In genomic region chr14:73058224-73058922, GRCh38 we compare ENCODE assay signal across 8 cellular contexts.
DNase-seq lines count a peak whose midpoint lies in the region; ATAC-seq and TF ChIP-seq lines count a peak whose summit lies in the region.

Gene RBM25 (plus strand): TSS chr14:73058534. CDS start chr14:73071642, 13,108 bp downstream.

- peaks cover 28% of the 10 kb centered on the region for H3K36me3 ChIP-seq in SK-N-MC (ENCODE audit: insufficient read depth, low read length)

- POLR2A ChIA-PET in GM10248 (lab: Yijun Ruan, JAX): interaction anchor here (0.5 to 2.3 kb wide), 10 partner anchors 9 to 610 kb away, joined by 3 to 9 read pairs (median 4); partner anchors contain the start of genes DPF3, PSEN1 and ZFYVE1

- peak; percentile 95 for ATAC-seq in HG02610 (IDR thresholded peaks at IDR 0.05; ENCODE audit: unreplicated experiment)

- no peak within 1 kb of the TSS for H3K27ac Mint-ChIP-seq in activated naive CD4-positive, alpha-beta T cell treated with anti-CD3 and anti-CD28 coated beads, Interleukin-2, amount 10 ng/mL, durations not matched to agents 7 days and 5 days

- H3K4me1 Mint-ChIP-seq in activated naive CD4-positive, alpha-beta T cell treated with anti-CD3 and anti-CD28 coated beads, Interleukin-2, amount 10 ng/mL, durations not matched to agents 7 days and 5 days: peaks cover 40% of the 10 kb centered on the region

- H3K9me3 ChIP-seq in SK-N-MC (ENCODE audit: low read depth, low read length): no peaks in the 10 kb centered on the region

- H3K36me3 Mint-ChIP-seq in activated naive CD4-positive, alpha-beta T cell treated with anti-CD3 and anti-CD28 coated beads, Interleukin-2, amount 10 ng/mL, durations not matched to agents 7 days and 5 days: peaks cover 14% of the 10 kb centered on the region

- H3K4me3 Mint-ChIP-seq in activated naive CD4-positive, alpha-beta T cell treated with anti-CD3 and anti-CD28 coated beads, Interleukin-2, amount 10 ng/mL, durations not matched to agents 7 days and 5 days: no peak within 1 kb of the TSS

- H3K9ac ChIP-seq in SK-N-MC (ENCODE audit: insufficient read length): peak within 1 kb of the TSS; percentile 98

- DNase-seq in GM10248 (ENCODE audit: extremely low spot score) (peak; percentile 96), NCI-H1048 (lab: John Stamatoyannopoulos, UW) (peak; percentile 89), SK-N-MC (ENCODE audit: low read depth, low spot score) (peak; percentile 99), germinal center (ENCODE audit: low spot score) (peak; percentile 96), non-pigmented ciliary epithelial cell (ENCODE audit: low read depth) (peak; percentile 98), superior temporal gyrus (ENCODE audit: extremely low spot score) (peak; percentile 100)
- DNase-seq in activated naive CD4-positive, alpha-beta T cell treated with anti-CD3 and anti-CD28 coated beads, Interleukin-2, amount 10 ng/mL, durations not matched to agents 7 days and 5 days: peak; percentile 97

- CTCF ChIA-PET in GM10248 (lab: Yijun Ruan, JAX): interaction anchor here (0.8 to 1.4 kb wide), 7 partner anchors 10 to 174 kb away, joined by 3 to 5 read pairs (median 4); no protein-coding TSS in a partner anchor
- CTCF ChIA-PET in activated naive CD4-positive, alpha-beta T cell treated with anti-CD3 and anti-CD28 coated beads, Interleukin-2, amount 10 ng/mL, durations not matched to agents 7 days and 5 days (lab: Charles Lee): interaction anchor here (1.4 kb wide), 2 partner anchors 9 to 32 kb away, joined by 3 to 4 read pairs; partner anchors contain the start of gene ZFYVE1

- H3K27me3 Mint-ChIP-seq in activated naive CD4-positive, alpha-beta T cell treated with anti-CD3 and anti-CD28 coated beads, Interleukin-2, amount 10 ng/mL, durations not matched to agents 7 days and 5 days: no peaks in the 10 kb centered on the region

- peak; percentile 30 for TF ChIP-seq CTCF in GM10248 (IDR thresholded peaks at IDR 0.05; ENCODE audit: control extremely low read depth, extremely low read depth, low read depth, missing control alignments)

- H3K4me3 ChIP-seq in SK-N-MC: peak within 1 kb of the TSS; percentile 87

- H3K9me3 Mint-ChIP-seq in activated naive CD4-positive, alpha-beta T cell treated with anti-CD3 and anti-CD28 coated beads, Interleukin-2, amount 10 ng/mL, durations not matched to agents 7 days and 5 days: no peaks in the 10 kb centered on the region

- H3K27ac ChIP-seq in SK-N-MC: peak within 1 kb of the TSS; percentile 97

Comparison
In these comparisons a context has a peak if more than half of its experiments do, and no peak if none do; other contexts are left out.
1. Peak in every context shown above with its lines: DNase-seq, ATAC-seq, H3K4me3 ChIP-seq and H3K27ac ChIP-seq.